19 cellular contexts compared by ENCODE assay signal in the genomic region with DNA sequence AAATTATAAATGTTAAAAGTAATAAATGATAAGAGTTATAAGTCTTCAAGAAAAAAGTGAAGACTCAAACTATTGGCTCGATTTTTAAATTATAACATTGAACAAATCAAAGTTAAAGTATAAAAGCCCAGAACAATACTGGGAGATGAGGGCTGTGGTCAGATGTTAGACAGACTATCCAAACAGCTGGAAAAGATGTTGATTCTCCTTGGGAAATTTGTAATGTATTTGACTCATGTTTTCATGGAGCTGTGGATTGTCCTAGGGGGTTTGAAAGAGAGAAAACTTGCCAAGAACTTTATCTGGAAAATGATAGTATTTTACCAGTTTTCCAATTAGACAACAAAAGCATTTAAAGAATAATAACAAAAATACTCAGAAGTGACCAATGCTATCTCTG.
"Had no signal": no experiment of that assay in that cellular context is flagged by ENCODE, and none has a peak within 500 bp of the region (broad histone marks: within the 10 kb centered on the region; RNA-seq: fewer than 3 reads in every experiment).

No MANE protein-coding gene starts in this region.

- H3K4me1 ChIP-seq: parathyroid adenoma, uterus had no signal

- H3K9me3 ChIP-seq: right lobe of liver, stomach, uterus had no signal

- DNase-seq: activated CD4-positive, alpha-beta memory T cell treated with anti-CD3 and anti-CD28 coated beads for 36 hours; activated CD4-positive, alpha-beta T cell treated with anti-CD3 and anti-CD28 coated beads for 48 hours; activated CD8-positive, alpha-beta memory T cell treated with anti-CD3 and anti-CD28 coated beads, Interleukin-2, amount 10 ng/mL, durations not matched to agents 7 days and 5 days; activated effector memory CD4-positive, alpha-beta T cell treated with anti-CD3 and anti-CD28 coated beads, Interleukin-2, amount 50 U/mL, for 16 hours; activated naive CD4-positive, alpha-beta T cell treated with anti-CD3 and anti-CD28 coated beads, Interleukin-2, amount 10 ng/mL, durations not matched to agents 7 days and 5 days; activated T-cell treated with anti-CD3 and anti-CD28 coated beads for 4 hours; caudate nucleus; effector CD4-positive, alpha-beta T cell; mammary epithelial cell; midbrain; nephron progenitor cell; right lobe of liver; stimulated activated CD4-positive, alpha-beta T cell treated with anti-CD3 and anti-CD28 coated beads, Interleukin-15, amount 100 ng/mL, for 24 hours; stomach; uterus had no signal

- H3K36me3 ChIP-seq: right lobe of liver, stomach, uterus had no signal

- H3K27me3 ChIP-seq: right lobe of liver, stomach, uterus had no signal

- H3K27ac ChIP-seq: parathyroid adenoma, right lobe of liver, stomach, uterus had no signal

- ATAC-seq: activated CD8-positive, alpha-beta memory T cell treated with anti-CD3 and anti-CD28 coated beads, Interleukin-2, amount 10 ng/mL, durations not matched to agents 7 days and 5 days; left lobe of liver; right lobe of liver; stimulated activated memory B cell treated with anti-CD40 and anti-IgM and Interleukin-4, amounts not matched to agents 10 μg/mL and 1 μg/mL and 100 μg/mL, for 72 hours had no signal

- H3K4me3 ChIP-seq: right lobe of liver, smooth muscle cell, stomach, uterus had no signal
